3 cellular contexts compared by ENCODE assay signal in the genomic region with DNA sequence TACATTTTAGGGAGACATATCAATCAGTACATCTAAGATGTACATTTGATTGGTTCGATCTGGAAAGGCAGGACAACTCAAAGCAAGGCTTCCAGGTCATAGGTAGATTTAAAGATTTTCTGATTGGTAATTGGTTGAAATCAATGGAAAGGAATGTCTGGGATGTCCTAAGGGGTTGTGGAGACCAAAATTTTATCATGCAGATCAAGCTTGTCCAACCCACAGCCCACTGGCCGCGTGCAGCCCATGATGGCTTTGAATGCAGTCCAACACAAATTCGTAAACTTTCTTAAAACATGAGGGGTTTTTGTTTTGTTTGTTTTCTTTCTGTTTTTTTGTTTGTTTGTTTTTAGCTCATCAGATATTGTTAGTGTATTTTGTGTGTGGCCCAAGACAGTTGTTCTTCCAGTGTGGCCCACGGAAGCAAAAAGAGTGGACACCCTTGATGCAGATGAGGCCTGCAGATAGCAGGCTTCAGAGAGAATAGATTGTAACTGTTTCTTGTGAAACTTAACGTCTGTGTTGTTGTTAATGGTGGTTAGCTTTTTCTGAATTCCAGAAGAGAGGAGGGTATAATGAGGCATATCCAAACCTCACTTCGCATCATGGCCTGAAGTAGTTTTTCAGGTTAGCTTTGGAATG.
TF ChIP-seq lines count a peak whose summit lies in the region.

No MANE protein-coding gene starts in this region.

TF ChIP-seq in SK-N-SH, 30 proteins besides CTCF, POLR2A, EP300 and RAD21:
- TF ChIP-seq, protein P1, sequence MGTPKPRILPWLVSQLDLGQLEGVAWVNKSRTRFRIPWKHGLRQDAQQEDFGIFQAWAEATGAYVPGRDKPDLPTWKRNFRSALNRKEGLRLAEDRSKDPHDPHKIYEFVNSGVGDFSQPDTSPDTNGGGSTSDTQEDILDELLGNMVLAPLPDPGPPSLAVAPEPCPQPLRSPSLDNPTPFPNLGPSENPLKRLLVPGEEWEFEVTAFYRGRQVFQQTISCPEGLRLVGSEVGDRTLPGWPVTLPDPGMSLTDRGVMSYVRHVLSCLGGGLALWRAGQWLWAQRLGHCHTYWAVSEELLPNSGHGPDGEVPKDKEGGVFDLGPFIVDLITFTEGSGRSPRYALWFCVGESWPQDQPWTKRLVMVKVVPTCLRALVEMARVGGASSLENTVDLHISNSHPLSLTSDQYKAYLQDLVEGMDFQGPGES (IDR thresholded peaks at IDR 0.05; ENCODE audit: low read depth, low read length), result no peak
- TF ChIP-seq, protein P2, sequence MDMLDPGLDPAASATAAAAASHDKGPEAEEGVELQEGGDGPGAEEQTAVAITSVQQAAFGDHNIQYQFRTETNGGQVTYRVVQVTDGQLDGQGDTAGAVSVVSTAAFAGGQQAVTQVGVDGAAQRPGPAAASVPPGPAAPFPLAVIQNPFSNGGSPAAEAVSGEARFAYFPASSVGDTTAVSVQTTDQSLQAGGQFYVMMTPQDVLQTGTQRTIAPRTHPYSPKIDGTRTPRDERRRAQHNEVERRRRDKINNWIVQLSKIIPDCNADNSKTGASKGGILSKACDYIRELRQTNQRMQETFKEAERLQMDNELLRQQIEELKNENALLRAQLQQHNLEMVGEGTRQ (IDR thresholded peaks at IDR 0.05; ENCODE audit: borderline replicate concordance, low read depth, low read length), result no peak
- no peak for TF ChIP-seq TAF1 (IDR thresholded peaks at IDR 0.05; ENCODE audit: borderline replicate concordance, low read depth, low read length)

TF ChIP-seq in SK-N-SH treated with all-trans-retinoic acid at 6 μM for 48 hours, 23 proteins besides CTCF, POLR2A, EP300 and RAD21 (continued from another document):
- no peak for TF ChIP-seq OSR1 (CRISPR knock-in tag; IDR thresholded peaks at IDR 0.05)
- TF ChIP-seq ZC3H10 (CRISPR knock-in tag; IDR thresholded peaks at IDR 0.05), result no peak
- no peak for TF ChIP-seq ZNF565 (CRISPR knock-in tag; conservative IDR thresholded peaks at IDR 0.05; ENCODE audit: low read depth)
- no peak for TF ChIP-seq PATZ1 (CRISPR knock-in tag; IDR thresholded peaks at IDR 0.05; ENCODE audit: borderline replicate concordance)
- no peak for TF ChIP-seq RARB (CRISPR knock-in tag; IDR thresholded peaks at IDR 0.05)
- no peak for TF ChIP-seq SNAI2 (CRISPR knock-in tag; IDR thresholded peaks at IDR 0.05)
- TF ChIP-seq TSHZ2 (CRISPR knock-in tag; IDR thresholded peaks at IDR 0.05), result no peak
- TF ChIP-seq TOX (CRISPR knock-in tag; IDR thresholded peaks at IDR 0.05; ENCODE audit: borderline replicate concordance), result no peak
- TF ChIP-seq PPARA (CRISPR knock-in tag; IDR thresholded peaks at IDR 0.05; ENCODE audit: borderline replicate concordance), result no peak
- TF ChIP-seq GLIS3 (CRISPR knock-in tag; IDR thresholded peaks at IDR 0.05), result no peak
- no peak for TF ChIP-seq ZFP3 (CRISPR knock-in tag; IDR thresholded peaks at IDR 0.05)
- no peak for TF ChIP-seq ESRRG (CRISPR knock-in tag; IDR thresholded peaks at IDR 0.05)
- no peak for TF ChIP-seq ZNF70 (CRISPR knock-in tag; IDR thresholded peaks at IDR 0.05)
- TF ChIP-seq ZNF8 (CRISPR knock-in tag; IDR thresholded peaks at IDR 0.05), result no peak
- no peak for TF ChIP-seq CSDC2 (CRISPR knock-in tag; IDR thresholded peaks at IDR 0.05)
- TF ChIP-seq ISL1 (CRISPR knock-in tag; IDR thresholded peaks at IDR 0.05), result no peak
- no peak for TF ChIP-seq ARNTL (CRISPR knock-in tag; IDR thresholded peaks at IDR 0.05; ENCODE audit: borderline replicate concordance, low read depth)

TF ChIP-seq in neural cell, 6 proteins besides CTCF, POLR2A, EP300 and RAD21 (continued from another document):
- no peak for TF ChIP-seq SMC3 (conservative IDR thresholded peaks at IDR 0.05; ENCODE audit: poor library complexity)
- TF ChIP-seq, protein P3, sequence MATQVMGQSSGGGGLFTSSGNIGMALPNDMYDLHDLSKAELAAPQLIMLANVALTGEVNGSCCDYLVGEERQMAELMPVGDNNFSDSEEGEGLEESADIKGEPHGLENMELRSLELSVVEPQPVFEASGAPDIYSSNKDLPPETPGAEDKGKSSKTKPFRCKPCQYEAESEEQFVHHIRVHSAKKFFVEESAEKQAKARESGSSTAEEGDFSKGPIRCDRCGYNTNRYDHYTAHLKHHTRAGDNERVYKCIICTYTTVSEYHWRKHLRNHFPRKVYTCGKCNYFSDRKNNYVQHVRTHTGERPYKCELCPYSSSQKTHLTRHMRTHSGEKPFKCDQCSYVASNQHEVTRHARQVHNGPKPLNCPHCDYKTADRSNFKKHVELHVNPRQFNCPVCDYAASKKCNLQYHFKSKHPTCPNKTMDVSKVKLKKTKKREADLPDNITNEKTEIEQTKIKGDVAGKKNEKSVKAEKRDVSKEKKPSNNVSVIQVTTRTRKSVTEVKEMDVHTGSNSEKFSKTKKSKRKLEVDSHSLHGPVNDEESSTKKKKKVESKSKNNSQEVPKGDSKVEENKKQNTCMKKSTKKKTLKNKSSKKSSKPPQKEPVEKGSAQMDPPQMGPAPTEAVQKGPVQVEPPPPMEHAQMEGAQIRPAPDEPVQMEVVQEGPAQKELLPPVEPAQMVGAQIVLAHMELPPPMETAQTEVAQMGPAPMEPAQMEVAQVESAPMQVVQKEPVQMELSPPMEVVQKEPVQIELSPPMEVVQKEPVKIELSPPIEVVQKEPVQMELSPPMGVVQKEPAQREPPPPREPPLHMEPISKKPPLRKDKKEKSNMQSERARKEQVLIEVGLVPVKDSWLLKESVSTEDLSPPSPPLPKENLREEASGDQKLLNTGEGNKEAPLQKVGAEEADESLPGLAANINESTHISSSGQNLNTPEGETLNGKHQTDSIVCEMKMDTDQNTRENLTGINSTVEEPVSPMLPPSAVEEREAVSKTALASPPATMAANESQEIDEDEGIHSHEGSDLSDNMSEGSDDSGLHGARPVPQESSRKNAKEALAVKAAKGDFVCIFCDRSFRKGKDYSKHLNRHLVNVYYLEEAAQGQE (IDR thresholded peaks at IDR 0.05; ENCODE audit: borderline replicate concordance), result no peak
- TF ChIP-seq TAF1 (IDR thresholded peaks at IDR 0.05; ENCODE audit: low read depth), result no peak
- no peak for TF ChIP-seq MXI1 (conservative IDR thresholded peaks at IDR 0.05; ENCODE audit: poor library complexity, severe bottlenecking)
TF ChIP-seq in neural cell: peak in this region for 0.
